13 cellular contexts compared by ENCODE assay signal in genomic region chr2:66582975-66583842, GRCh38.
DNase-seq lines count a peak whose midpoint lies in the region; ATAC-seq, FAIRE-seq and TF ChIP-seq lines count a peak whose summit lies in the region.
"Had no signal": no experiment of that assay in that cellular context is flagged by ENCODE, and none has a peak within 500 bp of the region (broad histone marks: within the 10 kb centered on the region; RNA-seq: fewer than 3 reads in every experiment).

No MANE protein-coding gene starts in this region.

- WGBS in SK-N-SH (ENCODE audit: low lambda C conversion rate) = 88% methylated on average over 20 of the region's 26 CpGs
- WGBS in esophagus squamous epithelium, 2 donors = 45 to 59% methylated on average over 22 to 24 of the region's 26 CpGs
- whole genome bisulfite sequencing in urinary bladder = 28% methylated on average over 26 of the region's 26 CpGs

- H3K4me3 ChIP-seq in SK-N-SH (ENCODE audit: low read depth in 2 of 2, low read length in 1 of 2) (no peak overlapping the region), esophagus squamous epithelium (peak overlapping the region in 3 of 4 donors; percentile 18 to 61 (median 49)), muscle layer of duodenum (ENCODE audit: low read depth in 1 of 2, low read length in 2 of 2) (peak overlapping the region; percentile 49 to 63), urinary bladder (ENCODE audit: low read depth, low read length) (peak overlapping the region; percentile 36)

- H3K27me3 ChIP-seq in SK-N-SH (ENCODE audit: insufficient read depth) = no peaks in the 10 kb centered on the region
- H3K27me3 ChIP-seq in esophagus squamous epithelium = peaks cover 0 to 72% (median 0%) of the 10 kb centered on the region in 4 donors
- peaks cover 40% of the 10 kb centered on the region for H3K27me3 ChIP-seq in muscle layer of duodenum (ENCODE audit: low read depth, low read length)

- POLR2A ChIA-PET in SK-N-SH (lab: Yijun Ruan, JAX) = no interaction called here

- CTCF ChIA-PET in SK-N-SH (lab: Yijun Ruan, JAX) = no interaction called here

- no peak overlapping the region for H3K9ac ChIP-seq in SK-N-SH

- ATAC-seq in SK-N-SH treated with all-trans-retinoic acid at 6 μM for 48 hours (peak; percentile 8; the same call in 2 of the 3 replicates), GM18873 (IDR thresholded peaks at IDR 0.05; ENCODE audit: low FRiP score, unreplicated experiment) (no peak), GM21526 (IDR thresholded peaks at IDR 0.05; ENCODE audit: low FRiP score, unreplicated experiment) (no peak)
- ATAC-seq: sciatic nerve had no signal

- H3K36me3 ChIP-seq in SK-N-SH (replicated peaks in 1 of 2; ENCODE audit: control insufficient read depth in 1 of 2, insufficient read depth in 2 of 2, low read length in 1 of 2) = no peaks in the 10 kb centered on the region
- no peaks in the 10 kb centered on the region for H3K36me3 ChIP-seq in esophagus squamous epithelium
- no peaks in the 10 kb centered on the region for H3K36me3 ChIP-seq in muscle layer of duodenum (ENCODE audit: control insufficient read depth in 1 of 2, insufficient read depth in 2 of 2, low read length in 2 of 2)
- no peaks in the 10 kb centered on the region for H3K36me3 ChIP-seq in urinary bladder (ENCODE audit: insufficient read depth)

- H3K79me2 ChIP-seq in SK-N-SH (ENCODE audit: insufficient read depth) = no peaks in the 10 kb centered on the region

- H4K20me1 ChIP-seq in SK-N-SH (ENCODE audit: insufficient read depth) = no peaks in the 10 kb centered on the region

- no peak overlapping the region for H3K4me2 ChIP-seq in SK-N-SH

- no peak for FAIRE-seq in GM12892 (lab: Jason Lieb, UNC)

- H3K9me3 ChIP-seq in SK-N-SH (no peaks in the 10 kb centered on the region), esophagus squamous epithelium (no peaks in the 10 kb centered on the region), muscle layer of duodenum (ENCODE audit: control insufficient read depth in 1 of 2, low read length in 2 of 2) (no peaks in the 10 kb centered on the region)

- TF ChIP-seq EP300 in SK-N-SH (IDR thresholded peaks at IDR 0.05; ENCODE audit: borderline replicate concordance in 1 of 2, low read depth in 1 of 2, low read length in 1 of 2) = no peak

- TF ChIP-seq POLR2A in esophagus squamous epithelium (IDR thresholded peaks at IDR 0.05) (no peak), GM12892 (IDR thresholded peaks at IDR 0.05; ENCODE audit: low read depth, low read length) (no peak)

- peaks cover 12% of the 10 kb centered on the region for H3F3A ChIP-seq in SK-N-SH (replicated peaks; ENCODE audit: insufficient read depth)

- DNase-seq in SK-N-SH = no peak
- DNase-seq in esophagus squamous epithelium (lab: John Stamatoyannopoulos, UW) = no peak
- no peak for DNase-seq in GM12892 (ENCODE audit: insufficient read length)
- DNase-seq: 8988T; activated CD8-positive, alpha-beta memory T cell treated with anti-CD3 and anti-CD28 coated beads, Interleukin-2, amount 50 U/mL, for 4 hours; HFFc6; stimulated activated naive CD4-positive, alpha-beta T cell treated with Interleukin-2 at 50 U/mL for 16 hours had no signal

- intact Hi-C loops in esophagus squamous epithelium (cut with DNase I) = no loop called here

- TF ChIP-seq RAD21 in SK-N-SH (IDR thresholded peaks at IDR 0.05; ENCODE audit: low read length) = no peak

- TF ChIP-seq CTCF in SK-N-SH (IDR thresholded peaks at IDR 0.05) (no peak), esophagus squamous epithelium (IDR thresholded peaks at IDR 0.05) (no peak)

- no peaks in the 10 kb centered on the region; the same call in 1 of the 2 replicates for H3K9me2 ChIP-seq in SK-N-SH

- H3K4me1 ChIP-seq in SK-N-SH (ENCODE audit: control insufficient read depth in 1 of 2, insufficient read depth in 2 of 2, low read depth in 1 of 2, low read length in 1 of 2) (peaks cover 0 to 5% of the 10 kb centered on the region in 2 experiments; a peak in 1 of 4 replicates), esophagus squamous epithelium (peaks cover 0 to 26% (median 5%) of the 10 kb centered on the region in 3 donors), muscle layer of duodenum (ENCODE audit: control insufficient read depth in 1 of 2, insufficient read depth in 2 of 2, low read length in 2 of 2) (no peaks in the 10 kb centered on the region), urinary bladder (ENCODE audit: insufficient read depth) (no peaks in the 10 kb centered on the region)

- H3K27ac ChIP-seq in SK-N-SH (ENCODE audit: low read depth in 2 of 2, low read length in 1 of 2) (no peak overlapping the region; a peak in 1 of 4 replicates), esophagus squamous epithelium (peak overlapping the region; percentile 76 to 98 (median 88)), muscle layer of duodenum (ENCODE audit: low read length) (peak overlapping the region; percentile 93), urinary bladder (ENCODE audit: low read depth) (peak overlapping the region; percentile 59)

- no peak overlapping the region for H2AFZ ChIP-seq in SK-N-SH (ENCODE audit: low read depth)

TF ChIP-seq in SK-N-SH treated with all-trans-retinoic acid at 6 μM for 48 hours, 23 proteins besides CTCF, POLR2A, EP300 and RAD21 (continues in another document):
- TF ChIP-seq RARB (CRISPR knock-in tag; IDR thresholded peaks at IDR 0.05) = no peak
- no peak for TF ChIP-seq BACH2 (CRISPR knock-in tag; IDR thresholded peaks at IDR 0.05; ENCODE audit: borderline replicate concordance)
- no peak for TF ChIP-seq GLIS3 (CRISPR knock-in tag; IDR thresholded peaks at IDR 0.05)
- TF ChIP-seq PATZ1 (CRISPR knock-in tag; IDR thresholded peaks at IDR 0.05; ENCODE audit: borderline replicate concordance) = no peak
- TF ChIP-seq TOX (CRISPR knock-in tag; IDR thresholded peaks at IDR 0.05; ENCODE audit: borderline replicate concordance) = no peak

TF ChIP-seq in SK-N-SH, 30 proteins besides CTCF, POLR2A, EP300 and RAD21:
- TF ChIP-seq MEF2A (IDR thresholded peaks at IDR 0.05; ENCODE audit: borderline replicate concordance, low read depth) = no peak
- TF ChIP-seq ELF1 (IDR thresholded peaks at IDR 0.05) = no peak
- TF ChIP-seq YY1 (IDR thresholded peaks at IDR 0.05; ENCODE audit: low read depth) = no peak
- TF ChIP-seq POLR2AphosphoS5 (IDR thresholded peaks at IDR 0.05; ENCODE audit: low read depth, low read length) = no peak
- no peak for TF ChIP-seq GABPA (IDR thresholded peaks at IDR 0.05; ENCODE audit: low read depth)
- no peak for TF ChIP-seq PBX3 (IDR thresholded peaks at IDR 0.05)
- no peak for TF ChIP-seq MAX (IDR thresholded peaks at IDR 0.05; ENCODE audit: low read depth)
- no peak for TF ChIP-seq USF2 (IDR thresholded peaks at IDR 0.05; ENCODE audit: borderline replicate concordance, low read depth, low read length)

Comparison
In these comparisons a context has a peak if more than half of its experiments do, and no peak if none do; other contexts are left out.
1. H3K27ac ChIP-seq: peak in esophagus squamous epithelium (4 of 4), muscle layer of duodenum (single experiment) and urinary bladder (single experiment); none in SK-N-SH (0 of 2).
2. H3K4me3 ChIP-seq: peak in esophagus squamous epithelium (3 of 4), muscle layer of duodenum (2 of 2) and urinary bladder (single experiment); none in SK-N-SH (0 of 2).